Comparison of ENCODE assay signal across 15 cellular contexts in genomic region chr17:15655162-15655561, GRCh38. TPM values are rescaled to one million over a fixed set of nuclear protein-coding genes. Genes with fewer than 3 reads are reported as not detected.
DNase-seq lines count a peak whose midpoint lies in the region; ATAC-seq and TF ChIP-seq lines count a peak whose summit lies in the region.
"Had no signal": no experiment of that assay in that cellular context is flagged by ENCODE, and none has a peak within 500 bp of the region (broad histone marks: within the 10 kb centered on the region; RNA-seq: fewer than 3 reads in every experiment).

No MANE protein-coding gene starts in this region.

- H3K36me3 ChIP-seq in mesendoderm (ENCODE audit: control insufficient read depth, insufficient read depth, low read length) (no peaks in the 10 kb centered on the region), stomach (no peaks in the 10 kb centered on the region)
- H3K36me3 ChIP-seq: heart left ventricle had no signal

- no peak for ATAC-seq in HG03439 (IDR thresholded peaks at IDR 0.05; ENCODE audit: unreplicated experiment)
- ATAC-seq: CD8-positive, alpha-beta T cell; heart left ventricle; left colon; stimulated activated naive B cell treated with anti-CD40 and anti-IgM and Interleukin-4, amounts not matched to agents 10 μg/mL and 1 μg/mL and 100 μg/mL, for 72 hours had no signal

- H3K18ac ChIP-seq in mesendoderm (ENCODE audit: low read length) = no peak overlapping the region

- peak overlapping the region in 1 of 5 experiments; percentile 36 for H3K4me3 Mint-ChIP-seq in brain
- H3K4me3 Mint-ChIP-seq: CD8-positive, alpha-beta T cell; stimulated activated naive B cell treated with anti-CD40 and anti-IgM and Interleukin-4, amounts not matched to agents 10 μg/mL and 1 μg/mL and 100 μg/mL, for 72 hours had no signal

- peaks cover 2% of the 10 kb centered on the region for H3K4me1 ChIP-seq in mesendoderm (ENCODE audit: control insufficient read depth, low read depth, low read length)
- peaks cover 21 to 39% (median 36%) of the 10 kb centered on the region in 4 donors for H3K4me1 ChIP-seq in stomach

- no peaks in the 10 kb centered on the region for H3K79me2 ChIP-seq in mesendoderm (ENCODE audit: control insufficient read depth, insufficient read depth, low read length)

- no peak overlapping the region for H2BK120ac ChIP-seq in mesendoderm (ENCODE audit: low read depth, low read length)

- no peak for TF ChIP-seq POLR2A in stomach (IDR thresholded peaks at IDR 0.05)

- no CpG with 5 or more reads among the region's 2 CpGs for WGBS in mesendoderm (ENCODE audit: extremely low coverage, insufficient coverage, low lambda C conversion rate)
- 23 to 41% (median 33%) methylated on average over 2 of the region's 2 CpGs for WGBS in stomach, 5 donors

- no peak overlapping the region for H3K4ac ChIP-seq in mesendoderm (ENCODE audit: low read depth, low read length)

- no peak overlapping the region for H2AK5ac ChIP-seq in mesendoderm (ENCODE audit: low read length)

- peak overlapping the region in 4 of 5 experiments; percentile 46 to 86 (median 79) for H3K27ac Mint-ChIP-seq in brain
- H3K27ac Mint-ChIP-seq: CD8-positive, alpha-beta T cell; stimulated activated naive B cell treated with anti-CD40 and anti-IgM and Interleukin-4, amounts not matched to agents 10 μg/mL and 1 μg/mL and 100 μg/mL, for 72 hours had no signal

- no peak overlapping the region for H2BK15ac ChIP-seq in mesendoderm (replicated peaks; ENCODE audit: low read depth)

- no peak overlapping the region for H3K23ac ChIP-seq in mesendoderm (ENCODE audit: low read length)

- no peak overlapping the region for H3K9ac ChIP-seq in mesendoderm (ENCODE audit: low read length)

- DNase-seq in NCI-H82 (lab: John Stamatoyannopoulos, UW) = peak; percentile 31
- DNase-seq in NCI-H82 treated with DMSO at 0.1 percent for 48 hours (lab: John Stamatoyannopoulos, UW; ENCODE audit: unreplicated experiment) = no peak
- peak; percentile 55 for DNase-seq in mesendoderm
- DNase-seq in stomach = peak; percentile 56
- DNase-seq in activated CD4-positive, alpha-beta T cell treated with anti-CD3 and anti-CD28 coated beads, Interleukin-2, amount 50 U/mL, for 1 hour = no peak
- DNase-seq in SHP77 treated with DMSO at 0.1 percent for 48 hours (lab: John Stamatoyannopoulos, UW) = no peak
- DNase-seq: activated CD4-positive, alpha-beta T cell treated with anti-CD3 and anti-CD28 coated beads for 48 hours; CD8-positive, alpha-beta T cell; heart left ventricle; left colon; NCI-H187; NCI-H526 treated with DMSO at 0.1 percent for 48 hours; stimulated activated naive B cell treated with anti-CD40 and anti-IgM and Interleukin-4, amounts not matched to agents 10 μg/mL and 1 μg/mL and 100 μg/mL, for 72 hours had no signal

- no peak overlapping the region for H3K27ac ChIP-seq in mesendoderm (ENCODE audit: low read depth, low read length)
- peak overlapping the region; percentile 8 to 74 (median 66) for H3K27ac ChIP-seq in stomach

- H2BK5ac ChIP-seq in mesendoderm (ENCODE audit: low read length) = no peak overlapping the region

- no peak overlapping the region for H3K56ac ChIP-seq in mesendoderm (ENCODE audit: low read length)

- H4K5ac ChIP-seq in mesendoderm (ENCODE audit: low read length) = no peak overlapping the region

- no peak for TF ChIP-seq EP300 in stomach (IDR thresholded peaks at IDR 0.05)

- no peak overlapping the region for H3K4me2 ChIP-seq in mesendoderm (ENCODE audit: low read length)

- no peaks in the 10 kb centered on the region for H3K9me3 ChIP-seq in stomach
- H3K9me3 ChIP-seq: heart left ventricle had no signal

- TF ChIP-seq CTCF in brain (conservative IDR thresholded peaks at IDR 0.05) (no peak), stomach (IDR thresholded peaks at IDR 0.05) (no peak)

- no peak overlapping the region for H3K4me3 ChIP-seq in mesendoderm (ENCODE audit: low read length)
- no peak overlapping the region for H3K4me3 ChIP-seq in stomach
- H3K4me3 ChIP-seq: heart left ventricle had no signal

- no peaks in the 10 kb centered on the region for H3K9me3 Mint-ChIP-seq in brain
- H3K9me3 Mint-ChIP-seq: CD8-positive, alpha-beta T cell; stimulated activated naive B cell treated with anti-CD40 and anti-IgM and Interleukin-4, amounts not matched to agents 10 μg/mL and 1 μg/mL and 100 μg/mL, for 72 hours had no signal

- H3K79me1 ChIP-seq in mesendoderm (ENCODE audit: low read length) = no peaks in the 10 kb centered on the region

- no peak overlapping the region for H4K8ac ChIP-seq in mesendoderm (ENCODE audit: low read depth, low read length)

- H3K36me3 Mint-ChIP-seq in brain = peaks cover 23% of the 10 kb centered on the region

- H3K27me3 ChIP-seq in mesendoderm (ENCODE audit: insufficient read depth, low read length, poor library complexity) (no peaks in the 10 kb centered on the region), stomach (no peaks in the 10 kb centered on the region)
- H3K27me3 ChIP-seq: heart left ventricle had no signal

- H3K4me1 Mint-ChIP-seq in brain = peaks cover 70% of the 10 kb centered on the region

- intact Hi-C loops in stomach (cut with DNase I; ENCODE audit: low total_unique reads) = no loop called here

- H3K27me3 Mint-ChIP-seq in brain = no peaks in the 10 kb centered on the region

RNA-seq across cellular contexts. Expression of gene TRIM16, which starts 28.9 kb away (rescaled TPM):
- polyA plus RNA-seq in brain (ENCODE audit: insufficient read depth, low read depth, low replicate concordance) = 11.7 TPM
- polyA plus RNA-seq in mesendoderm (2013, experiment 1 of 2) = 8.4 TPM
- polyA plus RNA-seq in mesendoderm (2013, experiment 2 of 2) = 8.6 TPM
- 10 to 100 TPM in 4 of 5 donors, 1 to 10 TPM in 1; 1.2 to 82.9 (median 46.3) TPM for total RNA-seq in stomach
- polyA plus RNA-seq in stomach = 10 to 100 TPM; 19.4 to 70.9 (median 24.5) TPM

RNA-seq across cellular contexts. Expression of gene FBXW10B, which starts 35.7 kb away (rescaled TPM):
- polyA plus RNA-seq in brain (ENCODE audit: insufficient read depth, low read depth, low replicate concordance) (not detected), stomach (1 to 10 TPM in 2 of 3 donors, under 1 TPM in 1; 0.31 to 2.8 (median 1.5) TPM)
- 0.07 TPM for polyA plus RNA-seq in mesendoderm (2013, experiment 1 of 2)
- 0.07 TPM for polyA plus RNA-seq in mesendoderm (2013, experiment 2 of 2)
- 10 to 100 TPM in 2 of 5 donors, 1 to 10 TPM in 1, not detected in 2; 2.0 to 13.0 (median 11.2) TPM for total RNA-seq in stomach
- total RNA-seq: CD8-positive, alpha-beta T cell had no signal

RNA-seq across cellular contexts. Expression of gene ZNF286A, which starts 44.4 kb away (rescaled TPM):
- polyA plus RNA-seq in brain (ENCODE audit: insufficient read depth, low read depth, low replicate concordance) = 12.6 TPM
- 42.2 TPM for polyA plus RNA-seq in mesendoderm (2013, experiment 1 of 2)
- 41.7 TPM for polyA plus RNA-seq in mesendoderm (2013, experiment 2 of 2)
- total RNA-seq in stomach = 10 to 100 TPM in 3 of 5 donors, 1 to 10 TPM in 2; 4.7 to 29.4 (median 13.6) TPM
- polyA plus RNA-seq in stomach = 1 to 10 TPM; 3.5 to 5.7 (median 4.3) TPM

Comparison
In these comparisons a context has a peak if more than half of its experiments do, and no peak if none do; other contexts are left out.
1. DNase-seq: peak in NCI-H82 (single experiment), mesendoderm (single experiment) and stomach (single experiment); none in NCI-H82 treated with DMSO at 0.1 percent for 48 hours (single experiment), activated CD4-positive, alpha-beta T cell treated with anti-CD3 and anti-CD28 coated beads, Interleukin-2, amount 50 U/mL, for 1 hour (single experiment) and SHP77 treated with DMSO at 0.1 percent for 48 hours (single experiment).